In genomic region chr14:79417961-79418360, GRCh38 we compare ENCODE assay signal across 17 cellular contexts.
"Had no signal": no experiment of that assay in that cellular context is flagged by ENCODE, and none has a peak within 500 bp of the region (broad histone marks: within the 10 kb centered on the region; RNA-seq: fewer than 3 reads in every experiment).

No MANE protein-coding gene starts in this region.

- DNase-seq: activated CD4-positive, alpha-beta T cell treated with anti-CD3 and anti-CD28 coated beads for 1 hour; activated CD4-positive, alpha-beta T cell treated with anti-CD3 and anti-CD28 coated beads, Interleukin-2, amount 50 U/mL, for 1 hour; activated gamma-delta T cell treated with Interleukin-2 at 50 U/mL for 16 hours; activated T-cell treated with anti-CD3 and anti-CD28 coated beads, Interleukin-2, amount 50 U/mL, for 1 hour; amygdala; effector CD8-positive, alpha-beta T cell; hippocampal formation; left ventricle myocardium inferior; naive thymus-derived CD8-positive, alpha-beta T cell; retina; stimulated activated CD4-positive, alpha-beta T cell treated with anti-CD3 and anti-CD28 coated beads, Interleukin-2, amount 100 ng/mL, for 48 hours; stimulated activated CD8-positive, alpha-beta memory T cell treated with anti-CD3 and anti-CD28 coated beads, Interleukin-4, amount 100 ng/mL, for 48 hours; stimulated activated naive B cell treated with anti-CD40 and anti-IgM and Interleukin-4, amounts not matched to agents 10 μg/mL and 1 μg/mL and 100 μg/mL, for 72 hours; T-helper 9 cell had no signal

- H3K4me1 ChIP-seq: left ventricle myocardium inferior had no signal

- H3K9me3 ChIP-seq: gastrocnemius medialis had no signal

- H3K36me3 ChIP-seq: cardiac muscle cell, gastrocnemius medialis, left ventricle myocardium inferior, neural progenitor cell had no signal

- H3K27ac ChIP-seq: cardiac muscle cell, left ventricle myocardium inferior, neural progenitor cell had no signal

- H2AFZ ChIP-seq: neural progenitor cell had no signal

- H3K27me3 ChIP-seq: cardiac muscle cell, gastrocnemius medialis, neural progenitor cell had no signal

- H3K9ac ChIP-seq: neural progenitor cell had no signal

- H3K4me2 ChIP-seq: neural progenitor cell had no signal

- H3K4me3 ChIP-seq: cardiac muscle cell, gastrocnemius medialis, left ventricle myocardium inferior, neural progenitor cell had no signal
